Comparison of ENCODE assay signal across 9 cellular contexts in the genomic region with DNA sequence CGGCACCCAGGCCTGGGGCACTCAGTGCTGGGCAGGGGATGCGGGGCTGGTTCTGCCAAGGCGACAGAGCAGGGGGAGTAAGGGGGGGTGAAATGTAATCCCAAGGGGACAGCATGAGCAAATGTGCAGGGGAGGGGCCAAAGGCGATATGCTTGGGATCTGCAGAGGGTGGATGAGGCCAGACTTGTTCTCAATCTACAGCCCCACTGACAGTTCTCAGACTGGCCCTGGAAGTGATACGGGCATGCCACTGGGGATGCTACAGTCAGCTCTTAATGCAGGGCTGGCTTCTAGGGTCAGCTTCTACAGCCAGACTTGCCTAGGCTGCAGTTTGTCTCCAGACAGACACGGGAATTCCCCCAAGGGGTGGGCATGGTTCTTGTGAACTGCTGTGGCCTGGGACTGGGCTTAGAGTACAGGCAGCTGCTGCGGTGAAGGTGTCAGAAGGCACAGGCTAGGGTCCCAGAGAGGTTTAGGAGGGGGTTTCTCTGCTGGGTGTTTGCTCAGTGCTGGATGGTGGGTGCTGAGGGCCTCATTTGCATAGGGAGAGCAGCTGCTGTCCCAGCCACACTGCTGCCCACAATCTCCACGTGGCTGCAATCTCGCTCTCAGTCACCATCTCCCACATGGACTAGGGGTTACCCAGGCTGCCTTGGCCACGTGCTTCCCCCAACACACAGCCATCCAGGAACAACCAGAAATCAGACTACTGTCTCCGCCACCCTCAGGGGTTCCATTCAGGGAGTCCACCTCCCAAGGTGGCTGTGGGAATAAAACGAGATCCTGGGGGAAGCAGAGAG.
DNase-seq lines count a peak whose midpoint lies in the region; ATAC-seq and TF ChIP-seq lines count a peak whose summit lies in the region.
"Had no signal": no experiment of that assay in that cellular context is flagged by ENCODE, and none has a peak within 500 bp of the region (broad histone marks: within the 10 kb centered on the region; RNA-seq: fewer than 3 reads in every experiment).

No MANE protein-coding gene starts in this region.

- CTCF ChIA-PET in activated naive CD4-positive, alpha-beta T cell treated with anti-CD3 and anti-CD28 coated beads for 36 hours (lab: Charles Lee), result interaction anchor here (0.8 to 1.4 kb wide), 4 partner anchors 11 to 69 kb away, joined by 3 to 4 read pairs (median 3); no protein-coding TSS in a partner anchor

- no peaks in the 10 kb centered on the region for H3K27me3 Mint-ChIP-seq in activated naive CD4-positive, alpha-beta T cell treated with anti-CD3 and anti-CD28 coated beads for 36 hours (ENCODE audit: low read depth)
- H3K27me3 Mint-ChIP-seq in immature natural killer cell (ENCODE audit: low read depth in 3 of 3), result peaks cover 0 to 6% (median 5%) of the 10 kb centered on the region in 3 donors

- H3K4me1 Mint-ChIP-seq in activated naive CD4-positive, alpha-beta T cell treated with anti-CD3 and anti-CD28 coated beads for 36 hours (ENCODE audit: low read depth), result peaks cover 38% of the 10 kb centered on the region
- peaks cover 43 to 49% of the 10 kb centered on the region in 2 donors for H3K4me1 Mint-ChIP-seq in immature natural killer cell

- no peaks in the 10 kb centered on the region for H3K9me3 Mint-ChIP-seq in activated naive CD4-positive, alpha-beta T cell treated with anti-CD3 and anti-CD28 coated beads for 36 hours
- H3K9me3 Mint-ChIP-seq in immature natural killer cell, result no peaks in the 10 kb centered on the region

- peak; percentile 78 for DNase-seq in activated naive CD4-positive, alpha-beta T cell treated with anti-CD3 and anti-CD28 coated beads for 36 hours
- no peak for DNase-seq in activated naive CD4-positive, alpha-beta T cell (lab: John Stamatoyannopoulos, UW)
- DNase-seq in immature natural killer cell, result peak; percentile 82 to 88 (median 83)
- peak in 26 of 49 donors; percentile 10 to 64 (median 42) for DNase-seq in substantia nigra (lab: John Stamatoyannopoulos, UW)
- DNase-seq in NCI-H345 treated with DMSO at 0.1 percent for 48 hours (lab: John Stamatoyannopoulos, UW; ENCODE audit: unreplicated experiment), result no peak
- DNase-seq in Right ventricle myocardium inferior (ENCODE audit: missing footprints), result no peak

- ATAC-seq in HG03025 (IDR thresholded peaks at IDR 0.05; ENCODE audit: low FRiP score, unreplicated experiment) (peak; percentile 51), SK-N-SH treated with all-trans-retinoic acid at 6 μM for 48 hours (peak; percentile 37), Right ventricle myocardium inferior (no peak)
- ATAC-seq: body of pancreas had no signal

- no peak overlapping the region for H3K27ac Mint-ChIP-seq in activated naive CD4-positive, alpha-beta T cell treated with anti-CD3 and anti-CD28 coated beads for 36 hours
- H3K27ac Mint-ChIP-seq in immature natural killer cell, result peak overlapping the region; percentile 85 to 95 (median 92)

- intact Hi-C loops in activated naive CD4-positive, alpha-beta T cell treated with anti-CD3 and anti-CD28 coated beads for 36 hours (cut with micrococcal nuclease), result loop anchor here (1.0 kb wide), 1 partner anchor 23 kb away; no protein-coding TSS in a partner anchor
- intact Hi-C loops in Right ventricle myocardium inferior (cut with DNase I), result no loop called here

- H3K27ac ChIP-seq in substantia nigra (ENCODE audit: low read depth, low read length, poor library complexity, severe bottlenecking), result no peak overlapping the region
- H3K27ac ChIP-seq: body of pancreas had no signal

- H3K36me3 Mint-ChIP-seq in activated naive CD4-positive, alpha-beta T cell treated with anti-CD3 and anti-CD28 coated beads for 36 hours (ENCODE audit: low read depth), result no peaks in the 10 kb centered on the region
- H3K36me3 Mint-ChIP-seq in immature natural killer cell, result no peaks in the 10 kb centered on the region

- H3K4me3 Mint-ChIP-seq in activated naive CD4-positive, alpha-beta T cell treated with anti-CD3 and anti-CD28 coated beads for 36 hours, result no peak overlapping the region
- peak overlapping the region; percentile 79 to 88 (median 80) for H3K4me3 Mint-ChIP-seq in immature natural killer cell

TF ChIP-seq in SK-N-SH treated with all-trans-retinoic acid at 6 μM for 48 hours, 23 proteins besides CTCF, POLR2A, EP300 and RAD21:
- TF ChIP-seq TOX (CRISPR knock-in tag; IDR thresholded peaks at IDR 0.05; ENCODE audit: borderline replicate concordance) (no peak), ESRRG (CRISPR knock-in tag; IDR thresholded peaks at IDR 0.05) (no peak), ZFP30 (CRISPR knock-in tag; IDR thresholded peaks at IDR 0.05) (no peak), CSDC2 (CRISPR knock-in tag; IDR thresholded peaks at IDR 0.05) (no peak)

Comparison
In these comparisons a context has a peak if more than half of its experiments do, and no peak if none do; other contexts are left out.
1. DNase-seq: peak in activated naive CD4-positive, alpha-beta T cell treated with anti-CD3 and anti-CD28 coated beads for 36 hours (single experiment), immature natural killer cell (3 of 3) and substantia nigra (26 of 49); none in activated naive CD4-positive, alpha-beta T cell (0 of 4), NCI-H345 treated with DMSO at 0.1 percent for 48 hours (single experiment) and Right ventricle myocardium inferior (single experiment).